ENCODE assay signal across 8 cellular contexts in genomic region chr5:134003064-134003956, GRCh38.
DNase-seq lines count a peak whose midpoint lies in the region; ATAC-seq and TF ChIP-seq lines count a peak whose summit lies in the region.

No MANE protein-coding gene starts in this region.

- peak overlapping the region; percentile 81 for H3K9ac ChIP-seq in iPS-18a (ENCODE audit: low read length)

- H3K4me1 Mint-ChIP-seq in activated naive CD4-positive, alpha-beta T cell treated with anti-CD3 and anti-CD28 coated beads, Interleukin-2, amount 50 U/mL, for 24 hours = peaks cover 54% of the 10 kb centered on the region

- peak overlapping the region; percentile 71 for H3K4me3 ChIP-seq in iPS-18a (ENCODE audit: low read length)

- TF ChIP-seq EP300 in Ishikawa (IDR thresholded peaks at IDR 0.05; ENCODE audit: borderline replicate concordance) = no peak

- H3K9me3 ChIP-seq in iPS-18a (ENCODE audit: control insufficient read depth, low read depth, low read length) = no peaks in the 10 kb centered on the region

- peaks cover 23% of the 10 kb centered on the region for H3K4me1 ChIP-seq in iPS-18a (ENCODE audit: control insufficient read depth, low read depth, low read length)

- peaks cover 11% of the 10 kb centered on the region for H3K36me3 Mint-ChIP-seq in activated naive CD4-positive, alpha-beta T cell treated with anti-CD3 and anti-CD28 coated beads, Interleukin-2, amount 50 U/mL, for 24 hours

- H3K4me3 Mint-ChIP-seq in activated naive CD4-positive, alpha-beta T cell treated with anti-CD3 and anti-CD28 coated beads, Interleukin-2, amount 50 U/mL, for 24 hours = peak overlapping the region; percentile 97

- DNase-seq in stimulated activated CD4-positive, alpha-beta T cell treated with anti-CD3 and anti-CD28 coated beads, Interleukin-4, amount 100 ng/mL, for 1 hour = peak; percentile 56
- DNase-seq in UCSD-AML1 (lab: John Stamatoyannopoulos, UW; ENCODE audit: unreplicated experiment) (no peak), medulla oblongata (ENCODE audit: extremely low spot score) (no peak), NCI-H524 treated with DMSO at 0.1 percent for 48 hours (lab: John Stamatoyannopoulos, UW) (no peak)

- H3K27ac ChIP-seq in iPS-18a (ENCODE audit: low read length) = peak overlapping the region; percentile 46

- no peaks in the 10 kb centered on the region for H3K27me3 Mint-ChIP-seq in activated naive CD4-positive, alpha-beta T cell treated with anti-CD3 and anti-CD28 coated beads, Interleukin-2, amount 50 U/mL, for 24 hours

- TF ChIP-seq RAD21 in Ishikawa (IDR thresholded peaks at IDR 0.05; ENCODE audit: low read depth) = no peak

- H3K27me3 ChIP-seq in iPS-18a (ENCODE audit: control insufficient read depth, insufficient read depth, low read length) = no peaks in the 10 kb centered on the region

- H3K9me3 Mint-ChIP-seq in activated naive CD4-positive, alpha-beta T cell treated with anti-CD3 and anti-CD28 coated beads, Interleukin-2, amount 50 U/mL, for 24 hours = no peaks in the 10 kb centered on the region

- H3K36me3 ChIP-seq in iPS-18a (ENCODE audit: control insufficient read depth, low read depth, low read length) = peaks cover 7% of the 10 kb centered on the region

- peak overlapping the region; percentile 99 for H3K27ac Mint-ChIP-seq in activated naive CD4-positive, alpha-beta T cell treated with anti-CD3 and anti-CD28 coated beads, Interleukin-2, amount 50 U/mL, for 24 hours

- ATAC-seq in GM19025 (IDR thresholded peaks at IDR 0.05; ENCODE audit: low read depth, unreplicated experiment) = peak; percentile 0

TF ChIP-seq in Ishikawa, 13 proteins besides CTCF, POLR2A, EP300 and RAD21:
- TF ChIP-seq REST (IDR thresholded peaks at IDR 0.05; ENCODE audit: low read depth) (no peak), TAF1 (IDR thresholded peaks at IDR 0.05; ENCODE audit: low read depth) (0 out of 2 replicates have a peak, but pooled peaks have one; percentile 7)
